10 cellular contexts compared by ENCODE assay signal in the genomic region with DNA sequence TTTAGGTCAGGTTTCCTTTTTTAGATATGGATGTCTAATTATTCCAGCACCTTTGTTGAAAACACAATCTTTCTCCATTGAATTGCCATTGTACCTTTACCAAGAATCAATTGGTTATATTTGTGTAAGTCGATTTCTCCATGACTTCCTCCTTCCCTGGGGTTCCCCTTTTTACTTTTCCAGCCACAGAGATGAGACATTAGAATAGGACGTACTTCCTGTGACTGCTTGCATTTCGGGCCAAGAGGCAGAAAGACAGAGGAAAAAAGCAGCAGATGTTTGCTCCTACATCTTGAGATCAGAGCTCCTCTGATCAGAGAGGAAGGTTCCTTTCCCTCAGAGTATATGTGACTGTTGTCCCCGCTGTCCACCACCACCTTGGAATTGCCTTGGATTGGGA.
DNase-seq lines count a peak whose midpoint lies in the region; ATAC-seq and TF ChIP-seq lines count a peak whose summit lies in the region.
"Had no signal": no experiment of that assay in that cellular context is flagged by ENCODE, and none has a peak within 500 bp of the region (broad histone marks: within the 10 kb centered on the region; RNA-seq: fewer than 3 reads in every experiment).

No MANE protein-coding gene starts in this region.

- peaks cover 0 to 5% of the 10 kb centered on the region in 2 donors for H3K4me1 ChIP-seq in right atrium auricular region
- peaks cover 6% of the 10 kb centered on the region for H3K4me1 ChIP-seq in foreskin keratinocyte
- H3K4me1 ChIP-seq: prostate gland had no signal

- H3K27ac ChIP-seq in right atrium auricular region, result peak overlapping the region in 1 of 2 donors; percentile 28
- H3K27ac ChIP-seq in foreskin keratinocyte, result no peak overlapping the region
- peak overlapping the region; percentile 16 for H3K27ac ChIP-seq in substantia nigra (ENCODE audit: low read depth, low read length, poor library complexity, severe bottlenecking)
- H3K27ac ChIP-seq: prostate gland had no signal

- TF ChIP-seq CTCF in right atrium auricular region (IDR thresholded peaks at IDR 0.05) (no peak), foreskin keratinocyte (conservative IDR thresholded peaks at IDR 0.05) (no peak)

- no peaks in the 10 kb centered on the region for H3K36me3 ChIP-seq in right atrium auricular region
- H3K36me3 ChIP-seq: prostate gland had no signal

- peaks cover 2% of the 10 kb centered on the region for H3K36me3 Mint-ChIP-seq in T-helper 17 cell (ENCODE audit: low read depth)

- ATAC-seq in Right ventricle myocardium superior (ENCODE audit: poor library complexity) (peak; percentile 36), T-helper 17 cell (peak; percentile 42), foreskin keratinocyte (peak; percentile 27), GM19463 (IDR thresholded peaks at IDR 0.05; ENCODE audit: unreplicated experiment) (no peak)

- H3K4me1 Mint-ChIP-seq in T-helper 17 cell, result peaks cover 22% of the 10 kb centered on the region

- H3K27ac Mint-ChIP-seq in T-helper 17 cell, result no peak overlapping the region

- H3K27me3 ChIP-seq in right atrium auricular region (no peaks in the 10 kb centered on the region), foreskin keratinocyte (no peaks in the 10 kb centered on the region)

- no peak overlapping the region for H3K4me3 ChIP-seq in right atrium auricular region
- H3K4me3 ChIP-seq: prostate gland had no signal

- intact Hi-C loops in Right ventricle myocardium superior (cut with DNase I), result no loop called here

- no peak overlapping the region for H3K4me3 Mint-ChIP-seq in T-helper 17 cell

- DNase-seq in Right ventricle myocardium superior (no peak), right atrium auricular region (ENCODE audit: low spot score) (no peak), T-helper 17 cell (no peak), foreskin keratinocyte (peak; percentile 26 to 32), substantia nigra (lab: John Stamatoyannopoulos, UW) (peak in 1 of 49 donors; percentile 8), GOT3 (lab: John Stamatoyannopoulos, UW) (no peak), NCI-H2196 treated with DMSO at 0.1 percent for 48 hours (lab: John Stamatoyannopoulos, UW; ENCODE audit: unreplicated experiment) (no peak)
- DNase-seq: activated CD4-positive, CD25-positive, alpha-beta regulatory T cell treated with anti-CD3 and anti-CD28 coated beads, Interleukin-2, amount 50 U/mL, for 72 hours had no signal

- no peaks in the 10 kb centered on the region for H3K9me3 ChIP-seq in right atrium auricular region
- H3K9me3 ChIP-seq in T-helper 17 cell (ENCODE audit: control insufficient read depth, low read length, poor library complexity, severe bottlenecking), result no peaks in the 10 kb centered on the region
- H3K9me3 ChIP-seq: prostate gland had no signal

- H3K27me3 Mint-ChIP-seq in T-helper 17 cell, result no peaks in the 10 kb centered on the region

Comparison
In these comparisons a context has a peak if more than half of its experiments do, and no peak if none do; other contexts are left out.
1. DNase-seq: peak in foreskin keratinocyte (2 of 2); none in Right ventricle myocardium superior (single experiment), right atrium auricular region (single experiment), T-helper 17 cell (0 of 3), GOT3 (single experiment) and NCI-H2196 treated with DMSO at 0.1 percent for 48 hours (single experiment).